Comparison of ENCODE assay signal across 19 cellular contexts in genomic region chr6:168107191-168107940, GRCh38.
A peak's percentile ranks its signal among the peaks of the same experiment; 100 is the strongest.
DNase-seq lines count a peak whose midpoint lies in the region; TF ChIP-seq lines count a peak whose summit lies in the region.
"Had no signal": no experiment of that assay in that cellular context is flagged by ENCODE, and none has a peak within 500 bp of the region (broad histone marks: within the 10 kb centered on the region; RNA-seq: fewer than 3 reads in every experiment).

No MANE protein-coding gene starts in this region.

- H3K27ac ChIP-seq in substantia nigra (ENCODE audit: low read depth, low read length, poor library complexity, severe bottlenecking): no peak overlapping the region
- H3K27ac ChIP-seq: BLaER1, epithelial cell of prostate, SK-N-MC had no signal

- DNase-seq in NCI-H2107 treated with DMSO at 0.1 percent for 48 hours (lab: John Stamatoyannopoulos, UW; ENCODE audit: unreplicated experiment): peak; percentile 20
- DNase-seq in NCI-H2107 (lab: John Stamatoyannopoulos, UW): no peak
- DNase-seq in NCI-H1092 (lab: John Stamatoyannopoulos, UW): peak; percentile 39
- peak; percentile 10 for DNase-seq in choroid plexus epithelial cell (ENCODE audit: low read depth)
- DNase-seq in pons (ENCODE audit: low spot score): peak; percentile 7
- DNase-seq in activated CD8-positive, alpha-beta memory T cell treated with anti-CD3 and anti-CD28 coated beads, Interleukin-2, amount 50 U/mL, for 48 hours: no peak
- no peak for DNase-seq in substantia nigra (lab: John Stamatoyannopoulos, UW)
- DNase-seq in T-helper 1 cell: no peak
- DNase-seq: activated CD4-positive, CD25-positive, alpha-beta regulatory T cell; activated T-cell treated with anti-CD3 and anti-CD28 coated beads, Interleukin-2, amount 50 U/mL, for 48 hours; IMR-90; MG63; NCI-H526 treated with DMSO at 0.1 percent for 48 hours; PC-3; stimulated activated CD4-positive, alpha-beta T cell treated with anti-CD3 and anti-CD28 coated beads, Interleukin-12 subunit alpha, Interleukin-12 subunit beta, amount 100 ng/mL, for 4 hours; T-helper 9 cell had no signal

- H3K4me3 ChIP-seq in choroid plexus epithelial cell (ENCODE audit: low read depth, low read length): no peak overlapping the region
- H3K4me3 ChIP-seq: BLaER1, MG63, SK-N-MC had no signal

- TF ChIP-seq CTCF in choroid plexus epithelial cell (conservative IDR thresholded peaks at IDR 0.05; ENCODE audit: low read depth, low read length): no peak

Comparison
In these comparisons a context has a peak if more than half of its experiments do, and no peak if none do; other contexts are left out.
1. DNase-seq: peak in NCI-H2107 treated with DMSO at 0.1 percent for 48 hours (single experiment), NCI-H1092 (single experiment), choroid plexus epithelial cell (single experiment) and pons (single experiment); none in NCI-H2107 (single experiment), activated CD8-positive, alpha-beta memory T cell treated with anti-CD3 and anti-CD28 coated beads, Interleukin-2, amount 50 U/mL, for 48 hours (single experiment), substantia nigra (0 of 49) and T-helper 1 cell (0 of 5).